Comparison of ENCODE assay signal across 21 cellular contexts in genomic region chr5:137366526-137366925, GRCh38.
"Had no signal": no experiment of that assay in that cellular context is flagged by ENCODE, and none has a peak within 500 bp of the region (broad histone marks: within the 10 kb centered on the region; RNA-seq: fewer than 3 reads in every experiment).

No MANE protein-coding gene starts in this region.

- H2AFZ ChIP-seq: hepatocyte had no signal

- H3K4me2 ChIP-seq: hepatocyte had no signal

- H3K4me3 Mint-ChIP-seq: natural killer cell treated with Interleukin-12 subunit alpha and Interleukin-12 subunit beta and Interleukin-15 and Interleukin-18, amount 100 ng/mL, for 72 hours; stimulated activated memory B cell treated with anti-CD40 and anti-IgM and Interleukin-4, amounts not matched to agents 10 μg/mL and 1 μg/mL and 100 μg/mL, for 72 hours; stimulated activated naive CD8-positive, alpha-beta T cell treated with anti-CD3 and anti-CD28 coated beads, Interleukin-15, Interleukin-2, amounts not matched to agents 100 ng/mL and 50 ng/mL, for 24 hours had no signal

- H3K79me2 ChIP-seq: hepatocyte had no signal

- H3K36me3 Mint-ChIP-seq: natural killer cell treated with Interleukin-12 subunit alpha and Interleukin-12 subunit beta and Interleukin-15 and Interleukin-18, amount 100 ng/mL, for 72 hours; stimulated activated memory B cell treated with anti-CD40 and anti-IgM and Interleukin-4, amounts not matched to agents 10 μg/mL and 1 μg/mL and 100 μg/mL, for 72 hours had no signal

- H3K27me3 ChIP-seq: pancreas, right lobe of liver, testis, tibial nerve had no signal

- H3K4me1 ChIP-seq: pancreas, prostate gland, right lobe of liver, testis, tibial nerve had no signal

- H3K36me3 ChIP-seq: pancreas, prostate gland, right lobe of liver, tibial nerve had no signal

- H3K9me3 Mint-ChIP-seq: natural killer cell treated with Interleukin-12 subunit alpha and Interleukin-12 subunit beta and Interleukin-15 and Interleukin-18, amount 100 ng/mL, for 72 hours; stimulated activated memory B cell treated with anti-CD40 and anti-IgM and Interleukin-4, amounts not matched to agents 10 μg/mL and 1 μg/mL and 100 μg/mL, for 72 hours; stimulated activated naive CD8-positive, alpha-beta T cell treated with anti-CD3 and anti-CD28 coated beads, Interleukin-15, Interleukin-2, amounts not matched to agents 100 ng/mL and 50 ng/mL, for 24 hours had no signal

- H3K27ac ChIP-seq: foreskin keratinocyte, hepatocyte, pancreas, prostate gland, right lobe of liver, testis, tibial nerve had no signal

- ATAC-seq: esophagus mucosa; foreskin keratinocyte; left colon; left ventricle myocardium superior; natural killer cell treated with Interleukin-12 subunit alpha and Interleukin-12 subunit beta and Interleukin-15 and Interleukin-18, amount 100 ng/mL, for 72 hours; pancreas; right lobe of liver; stimulated activated memory B cell treated with anti-CD40 and anti-IgM and Interleukin-4, amounts not matched to agents 10 μg/mL and 1 μg/mL and 100 μg/mL, for 72 hours had no signal

- DNase-seq: effector memory CD4-positive, alpha-beta T cell; foreskin keratinocyte; head of caudate nucleus; left colon; left ventricle myocardium superior; mesenchymal stem cell; midbrain; occipital lobe; pancreas; retina; right lobe of liver; stimulated activated CD4-positive, alpha-beta T cell treated with anti-CD3 and anti-CD28 coated beads, Interleukin-4, amount 100 ng/mL, for 24 hours; testis had no signal

- H3K27ac Mint-ChIP-seq: natural killer cell treated with Interleukin-12 subunit alpha and Interleukin-12 subunit beta and Interleukin-15 and Interleukin-18, amount 100 ng/mL, for 72 hours; stimulated activated memory B cell treated with anti-CD40 and anti-IgM and Interleukin-4, amounts not matched to agents 10 μg/mL and 1 μg/mL and 100 μg/mL, for 72 hours; stimulated activated naive CD8-positive, alpha-beta T cell treated with anti-CD3 and anti-CD28 coated beads, Interleukin-15, Interleukin-2, amounts not matched to agents 100 ng/mL and 50 ng/mL, for 24 hours had no signal

- H3K27me3 Mint-ChIP-seq: stimulated activated memory B cell treated with anti-CD40 and anti-IgM and Interleukin-4, amounts not matched to agents 10 μg/mL and 1 μg/mL and 100 μg/mL, for 72 hours had no signal

- H3K4me1 Mint-ChIP-seq: stimulated activated memory B cell treated with anti-CD40 and anti-IgM and Interleukin-4, amounts not matched to agents 10 μg/mL and 1 μg/mL and 100 μg/mL, for 72 hours had no signal

- H3K4me3 ChIP-seq: hepatocyte, lung, pancreas, prostate gland, right lobe of liver, testis, tibial nerve had no signal

- H3K9me3 ChIP-seq: pancreas, prostate gland, right lobe of liver, testis, tibial nerve had no signal
